Comparison of ENCODE assay signal across 1 cellular context in genomic region chr1:8419861-8420260, GRCh38.
TF ChIP-seq lines count a peak whose summit lies in the region.

No MANE protein-coding gene starts in this region.

TF ChIP-seq in neural cell, 6 proteins besides CTCF, POLR2A, EP300 and RAD21 (continued from another document):
- TF ChIP-seq REST (IDR thresholded peaks at IDR 0.05; ENCODE audit: borderline replicate concordance) (no peak), SMC3 (conservative IDR thresholded peaks at IDR 0.05; ENCODE audit: poor library complexity) (no peak), EZH2 (IDR thresholded peaks at IDR 0.05; ENCODE audit: borderline replicate concordance, insufficient read depth, low read length, poor library complexity, severe bottlenecking) (no peak), MXI1 (conservative IDR thresholded peaks at IDR 0.05; ENCODE audit: poor library complexity, severe bottlenecking) (no peak), TAF1 (IDR thresholded peaks at IDR 0.05; ENCODE audit: low read depth) (no peak)
